ENCODE assay signal across 1 cellular context in genomic region chr19:48321622-48322591, GRCh38.
TF ChIP-seq lines count a peak whose summit lies in the region.

No MANE protein-coding gene starts in this region.

TF ChIP-seq in K562, 482 proteins besides CTCF, POLR2A, EP300 and RAD21 (continued from another document and continues in another):
- TF ChIP-seq ZNF639 (CRISPR knock-in tag; conservative IDR thresholded peaks at IDR 0.05 in 1 of 2, IDR thresholded peaks at IDR 0.05 in 1 of 2) (no peak), CLOCK (CRISPR knock-in tag; IDR thresholded peaks at IDR 0.05; ENCODE audit: borderline replicate concordance) (peak; percentile 22; the same call in 1 of the 2 replicates), ZNF224 (CRISPR knock-in tag; IDR thresholded peaks at IDR 0.05) (no peak), IFI16 (CRISPR knock-in tag; IDR thresholded peaks at IDR 0.05) (no peak), ZNF431 (CRISPR knock-in tag; IDR thresholded peaks at IDR 0.05) (no peak), EHMT2 (IDR thresholded peaks at IDR 0.05) (no peak), ZNF57 (CRISPR knock-in tag; IDR thresholded peaks at IDR 0.05) (no peak), PCBP2 (IDR thresholded peaks at IDR 0.05; ENCODE audit: low read depth, low read length, poor library complexity, severe bottlenecking) (no peak), ZBTB43 (CRISPR knock-in tag; IDR thresholded peaks at IDR 0.05) (peak; percentile 18; the same call in 1 of the 2 replicates), CHD4 (IDR thresholded peaks at IDR 0.05; ENCODE audit: insufficient read depth, insufficient replicate concordance, low read depth, low read length, poor library complexity, severe bottlenecking) (peak; percentile 10), SMARCC2 (IDR thresholded peaks at IDR 0.05; ENCODE audit: low read depth) (no peak), HNRNPUL1 (IDR thresholded peaks at IDR 0.05; ENCODE audit: low read length) (no peak), ZNF280A (IDR thresholded peaks at IDR 0.05; ENCODE audit: low read depth, partially characterized antibody) (no peak), CHD1 (IDR thresholded peaks at IDR 0.05; ENCODE audit: low read length) (no peak), ATF1 (CRISPR knock-in tag; IDR thresholded peaks at IDR 0.05) (no peak), ATF1 (tag; IDR thresholded peaks at IDR 0.05) (peak; percentile 78), ZNF311 (CRISPR knock-in tag; IDR thresholded peaks at IDR 0.05) (no peak), SRSF3 (IDR thresholded peaks at IDR 0.05; ENCODE audit: insufficient read depth, low read length) (no peak), NR1H2 (CRISPR knock-in tag; IDR thresholded peaks at IDR 0.05) (no peak), SNIP1 (IDR thresholded peaks at IDR 0.05; ENCODE audit: low read depth) (no peak), BCL6 (CRISPR knock-in tag; IDR thresholded peaks at IDR 0.05) (no peak), MCM3 (IDR thresholded peaks at IDR 0.05) (no peak), CC2D1A (IDR thresholded peaks at IDR 0.05) (no peak; the same call in 1 of the 2 replicates), XRCC4 (IDR thresholded peaks at IDR 0.05; ENCODE audit: extremely low read depth, insufficient read depth, insufficient read length) (no peak), RREB1 (CRISPR knock-in tag; IDR thresholded peaks at IDR 0.05) (peak; percentile 62; the same call in 1 of the 2 replicates), FOXK2 (conservative IDR thresholded peaks at IDR 0.05 in 1 of 2, IDR thresholded peaks at IDR 0.05 in 1 of 2; ENCODE audit: low read depth in 2 of 2) (peak in 1 of 2 experiments; percentile 51; a peak in 1 of 4 replicates), ZFP1 (CRISPR knock-in tag; IDR thresholded peaks at IDR 0.05) (no peak), ZNF785 (CRISPR knock-in tag; IDR thresholded peaks at IDR 0.05) (no peak), ZNF79 (CRISPR knock-in tag; IDR thresholded peaks at IDR 0.05; ENCODE audit: low read depth) (no peak), CBX8 (IDR thresholded peaks at IDR 0.05; ENCODE audit: borderline replicate concordance, extremely low read depth, low read depth, low read length, poor library complexity, severe bottlenecking) (no peak), XRCC5 (IDR thresholded peaks at IDR 0.05; ENCODE audit: low read depth, low read length) (peak; percentile 19; the same call in 1 of the 2 replicates), ZNF717 (CRISPR knock-in tag; IDR thresholded peaks at IDR 0.05) (no peak), PTBP1 (IDR thresholded peaks at IDR 0.05; ENCODE audit: low read depth, low read length) (no peak), SMARCA5 (IDR thresholded peaks at IDR 0.05) (no peak), TAF9B (IDR thresholded peaks at IDR 0.05; ENCODE audit: partially characterized antibody) (peak; percentile 24), ZNF384 (IDR thresholded peaks at IDR 0.05; ENCODE audit: low read depth, low read length) (peak; percentile 15; the same call in 1 of the 2 replicates), PTRF (tag; IDR thresholded peaks at IDR 0.05) (no peak), ZNF41 (CRISPR knock-in tag; conservative IDR thresholded peaks at IDR 0.05) (no peak), ILK (tag; IDR thresholded peaks at IDR 0.05; ENCODE audit: borderline replicate concordance, low read depth) (no peak), NR2C2 (CRISPR knock-in tag; IDR thresholded peaks at IDR 0.05) (no peak), NR2C2 (tag; IDR thresholded peaks at IDR 0.05) (no peak), RCOR1 (IDR thresholded peaks at IDR 0.05; ENCODE audit: borderline replicate concordance in 1 of 2, low read depth in 2 of 2, low read length in 2 of 2) (peak; percentile 38 to 83; a peak in 2 of 4 replicates), ZNF551 (CRISPR knock-in tag; IDR thresholded peaks at IDR 0.05) (no peak), DPF2 (IDR thresholded peaks at IDR 0.05) (peak; percentile 81), DEAF1 (CRISPR knock-in tag; IDR thresholded peaks at IDR 0.05) (peak; percentile 38; the same call in 1 of the 2 replicates), MCM2 (IDR thresholded peaks at IDR 0.05; ENCODE audit: low read depth) (no peak), RUNX1 (IDR thresholded peaks at IDR 0.05; ENCODE audit: low read depth) (peak; percentile 68; the same call in 1 of the 2 replicates), ZNF512 (tag; IDR thresholded peaks at IDR 0.05) (no peak), GABPB1 (CRISPR knock-in tag; IDR thresholded peaks at IDR 0.05) (peak; percentile 84), FOXA3 (CRISPR knock-in tag; conservative IDR thresholded peaks at IDR 0.05 in 1 of 2, IDR thresholded peaks at IDR 0.05 in 1 of 2) (peak in 1 of 2 experiments; percentile 69; a peak in 1 of 4 replicates), E2F3 (CRISPR knock-in tag; IDR thresholded peaks at IDR 0.05) (no peak), NFIC (IDR thresholded peaks at IDR 0.05) (peak; percentile 50), ZNF77 (CRISPR knock-in tag; IDR thresholded peaks at IDR 0.05) (no peak), ZFP30 (CRISPR knock-in tag; IDR thresholded peaks at IDR 0.05; ENCODE audit: borderline replicate concordance) (no peak), CBFA2T2 (conservative IDR thresholded peaks at IDR 0.05) (peak; percentile 56; the same call in 1 of the 2 replicates), U2AF2 (optimal IDR thresholded peaks at IDR 0.05; ENCODE audit: low read depth, low read length) (no peak), TEAD2 (tag; IDR thresholded peaks at IDR 0.05) (no peak), NFATC3 (IDR thresholded peaks at IDR 0.05) (no peak), SPI1 (IDR thresholded peaks at IDR 0.05; ENCODE audit: borderline replicate concordance, low read depth, low read length) (peak; percentile 87), ZFX (CRISPR knock-in tag; IDR thresholded peaks at IDR 0.05) (peak; percentile 94), ZNF146 (CRISPR knock-in tag; IDR thresholded peaks at IDR 0.05; ENCODE audit: unreplicated experiment) (no peak)
